ENCODE assay signal across 11 cellular contexts in genomic region chr14:91378945-91379932, GRCh38. TPM values are rescaled to one million over a fixed set of nuclear protein-coding genes. Genes with fewer than 3 reads are reported as not detected.
DNase-seq lines count a peak whose midpoint lies in the region; ATAC-seq and TF ChIP-seq lines count a peak whose summit lies in the region.
"Had no signal": no experiment of that assay in that cellular context is flagged by ENCODE, and none has a peak within 500 bp of the region (broad histone marks: within the 10 kb centered on the region; RNA-seq: fewer than 3 reads in every experiment).

No MANE protein-coding gene starts in this region.

- no peak for TF ChIP-seq CTCF in PC-9 (conservative IDR thresholded peaks at IDR 0.05)
- no peak for TF ChIP-seq CTCF in endodermal cell (conservative IDR thresholded peaks at IDR 0.05)

- intact Hi-C loops in activated naive CD4-positive, alpha-beta T cell treated with anti-CD3 and anti-CD28 coated beads for 36 hours (cut with micrococcal nuclease) = loop anchor here (1.0 kb wide), 3 partner anchors 9 to 56 kb away; no protein-coding TSS in a partner anchor
- intact Hi-C loops in PC-9 (cut with micrococcal nuclease; ENCODE audit: unreplicated experiment) = no loop called here

- no TSS peak for BruUV-seq in PC-9 (replicated peaks; lab: Mats Ljungman, UMichigan)

- WGBS in endodermal cell (ENCODE audit: insufficient coverage in 1 of 2, insufficient read length in 1 of 2), 2 experiments = 93 to 94% methylated on average over 21 to 24 of the region's 24 CpGs

- ATAC-seq in stimulated activated memory B cell treated with anti-CD40 and anti-IgM and Interleukin-4, amounts not matched to agents 10 μg/mL and 1 μg/mL and 100 μg/mL, for 72 hours = no peak
- ATAC-seq in HG02981 (IDR thresholded peaks at IDR 0.05; ENCODE audit: unreplicated experiment) = no peak

- DNase-seq in activated naive CD4-positive, alpha-beta T cell treated with anti-CD3 and anti-CD28 coated beads for 36 hours = no peak
- no peak for DNase-seq in activated naive CD4-positive, alpha-beta T cell treated with Interleukin-2 at 50 U/mL for 16 hours
- DNase-seq in PC-9 (peak; percentile 38 to 75), DMS 273 (lab: John Stamatoyannopoulos, UW; ENCODE audit: unreplicated experiment) (no peak), endodermal cell (no peak)
- DNase-seq: amniotic stem cell, SIG-M5 had no signal

- H3K27ac Mint-ChIP-seq in activated naive CD4-positive, alpha-beta T cell treated with anti-CD3 and anti-CD28 coated beads for 36 hours = peak overlapping the region; percentile 46
- H3K27ac Mint-ChIP-seq in stimulated activated memory B cell treated with anti-CD40 and anti-IgM and Interleukin-4, amounts not matched to agents 10 μg/mL and 1 μg/mL and 100 μg/mL, for 72 hours = peak overlapping the region; percentile 94
- no peak overlapping the region for H3K27ac Mint-ChIP-seq in endodermal cell

- peaks cover 17% of the 10 kb centered on the region for H3K79me2 ChIP-seq in PC-9 (ENCODE audit: low read depth)

- H3K4me1 ChIP-seq in PC-9 (replicated peaks; ENCODE audit: insufficient read depth) (peaks cover 46% of the 10 kb centered on the region), endodermal cell (ENCODE audit: control insufficient read depth, insufficient read depth, low read length) (peaks cover 17% of the 10 kb centered on the region)

- H2AFZ ChIP-seq in PC-9 = no peak overlapping the region

- H3K27ac ChIP-seq in PC-9 = peak overlapping the region; percentile 64
- peak overlapping the region; percentile 19 for H3K27ac ChIP-seq in cingulate gyrus (ENCODE audit: low read depth, low read length)
- no peak overlapping the region for H3K27ac ChIP-seq in endodermal cell (ENCODE audit: low read depth, low read length)

- H3K27me3 ChIP-seq in PC-9 (ENCODE audit: insufficient read depth, low read depth) = no peaks in the 10 kb centered on the region
- no peaks in the 10 kb centered on the region for H3K27me3 ChIP-seq in endodermal cell (ENCODE audit: control insufficient read depth, insufficient read depth, low read length, poor library complexity, severe bottlenecking)

- H3K4me3 Mint-ChIP-seq in activated naive CD4-positive, alpha-beta T cell treated with anti-CD3 and anti-CD28 coated beads for 36 hours = no peak overlapping the region
- no peak overlapping the region for H3K4me3 Mint-ChIP-seq in stimulated activated memory B cell treated with anti-CD40 and anti-IgM and Interleukin-4, amounts not matched to agents 10 μg/mL and 1 μg/mL and 100 μg/mL, for 72 hours
- H3K4me3 Mint-ChIP-seq in endodermal cell = no peak overlapping the region

- H3K9me2 ChIP-seq in PC-9 (ENCODE audit: insufficient read depth) = no peaks in the 10 kb centered on the region

- H3K27me3 Mint-ChIP-seq in activated naive CD4-positive, alpha-beta T cell treated with anti-CD3 and anti-CD28 coated beads for 36 hours (ENCODE audit: low read depth) = no peaks in the 10 kb centered on the region
- no peaks in the 10 kb centered on the region for H3K27me3 Mint-ChIP-seq in stimulated activated memory B cell treated with anti-CD40 and anti-IgM and Interleukin-4, amounts not matched to agents 10 μg/mL and 1 μg/mL and 100 μg/mL, for 72 hours
- no peaks in the 10 kb centered on the region for H3K27me3 Mint-ChIP-seq in endodermal cell (ENCODE audit: insufficient read depth)

- H3K9ac ChIP-seq in endodermal cell (ENCODE audit: extremely low read depth, low read length, poor library complexity, severe bottlenecking) = no peak overlapping the region

- peaks cover 14% of the 10 kb centered on the region; the same call in 1 of the 2 replicates for H3F3A ChIP-seq in PC-9 (ENCODE audit: insufficient read depth, low read depth)

- CTCF ChIA-PET in activated naive CD4-positive, alpha-beta T cell treated with anti-CD3 and anti-CD28 coated beads for 36 hours (lab: Charles Lee) = interaction anchor here (0.9 to 8.3 kb wide), 9 partner anchors 9 to 56 kb away, joined by 3 to 47 read pairs (median 7); no protein-coding TSS in a partner anchor
- CTCF ChIA-PET in PC-9 (lab: Charles Lee) = no interaction called here

- H3K36me3 ChIP-seq in PC-9 (ENCODE audit: low read depth) = no peaks in the 10 kb centered on the region
- H3K36me3 ChIP-seq in endodermal cell (ENCODE audit: control insufficient read depth, insufficient read depth, low read length) = no peaks in the 10 kb centered on the region

- no peaks in the 10 kb centered on the region for H3K9me3 ChIP-seq in PC-9 (ENCODE audit: insufficient read depth, low read depth)
- no peaks in the 10 kb centered on the region for H3K9me3 ChIP-seq in endodermal cell (ENCODE audit: control insufficient read depth, low read length)

- POLR2A ChIA-PET in PC-9 (lab: Charles Lee; ENCODE audit: unreplicated experiment) = no interaction called here

- no peak overlapping the region for H3K4me3 ChIP-seq in PC-9
- no peak overlapping the region for H3K4me3 ChIP-seq in endodermal cell (ENCODE audit: low read length)
- H3K4me3 ChIP-seq: lung had no signal

- H3K4me2 ChIP-seq in PC-9 = peak overlapping the region; percentile 38; the same call in 1 of the 2 replicates

- no peaks in the 10 kb centered on the region for H4K20me1 ChIP-seq in PC-9 (ENCODE audit: insufficient read depth)

- peaks cover 97% of the 10 kb centered on the region for H3K4me1 Mint-ChIP-seq in activated naive CD4-positive, alpha-beta T cell treated with anti-CD3 and anti-CD28 coated beads for 36 hours (ENCODE audit: low read depth)
- H3K4me1 Mint-ChIP-seq in stimulated activated memory B cell treated with anti-CD40 and anti-IgM and Interleukin-4, amounts not matched to agents 10 μg/mL and 1 μg/mL and 100 μg/mL, for 72 hours = peaks cover 100% of the 10 kb centered on the region
- peaks cover 58% of the 10 kb centered on the region for H3K4me1 Mint-ChIP-seq in endodermal cell

- peaks cover 6% of the 10 kb centered on the region for H3K36me3 Mint-ChIP-seq in activated naive CD4-positive, alpha-beta T cell treated with anti-CD3 and anti-CD28 coated beads for 36 hours (ENCODE audit: low read depth)
- H3K36me3 Mint-ChIP-seq in stimulated activated memory B cell treated with anti-CD40 and anti-IgM and Interleukin-4, amounts not matched to agents 10 μg/mL and 1 μg/mL and 100 μg/mL, for 72 hours = peaks cover 33% of the 10 kb centered on the region
- H3K36me3 Mint-ChIP-seq in endodermal cell (ENCODE audit: low read depth) = peaks cover 5% of the 10 kb centered on the region

- H3K9me3 Mint-ChIP-seq in activated naive CD4-positive, alpha-beta T cell treated with anti-CD3 and anti-CD28 coated beads for 36 hours = no peaks in the 10 kb centered on the region
- no peaks in the 10 kb centered on the region for H3K9me3 Mint-ChIP-seq in stimulated activated memory B cell treated with anti-CD40 and anti-IgM and Interleukin-4, amounts not matched to agents 10 μg/mL and 1 μg/mL and 100 μg/mL, for 72 hours
- H3K9me3 Mint-ChIP-seq in endodermal cell = no peaks in the 10 kb centered on the region

RNA-seq across cellular contexts. Expression of gene CCDC88C, which starts 38.4 kb away (rescaled TPM):
- 10 to 100 TPM; 76.0 to 83.3 TPM for total RNA-seq in activated naive CD4-positive, alpha-beta T cell treated with anti-CD3 and anti-CD28 coated beads for 36 hours
- total RNA-seq in PC-9 (2021) = 7.4 and 10.4 TPM in 2 replicates
- 10 to 100 TPM; 50.0 to 50.5 TPM for total RNA-seq in endodermal cell
- polyA plus RNA-seq in endodermal cell (2013, experiment 1 of 2) = 26.5 TPM
- 22.2 TPM for polyA plus RNA-seq in endodermal cell (2013, experiment 2 of 2)

Comparison
In these comparisons a context has a peak if more than half of its experiments do, and no peak if none do; other contexts are left out.
1. DNase-seq: peak in PC-9 (2 of 2); none in activated naive CD4-positive, alpha-beta T cell treated with anti-CD3 and anti-CD28 coated beads for 36 hours (single experiment), activated naive CD4-positive, alpha-beta T cell treated with Interleukin-2 at 50 U/mL for 16 hours (single experiment), DMS 273 (single experiment) and endodermal cell (single experiment).